In genomic region chr1:154219511-154219910, GRCh38 we compare ENCODE assay signal across 8 cellular contexts. TPM values are rescaled to one million over a fixed set of nuclear protein-coding genes. Genes with fewer than 3 reads are reported as not detected.
DNase-seq lines count a peak whose midpoint lies in the region; ATAC-seq and TF ChIP-seq lines count a peak whose summit lies in the region.

No MANE protein-coding gene starts in this region.

- no peak for ATAC-seq in activated naive CD4-positive, alpha-beta T cell treated with anti-CD3 and anti-CD28 coated beads, Interleukin-2, amount 50 U/mL, for 72 hours
- no peak for ATAC-seq in stimulated activated effector memory CD8-positive, alpha-beta T cell treated with anti-CD3 and anti-CD28 coated beads, Interleukin-12 subunit alpha, Interleukin-12 subunit beta, amount 100 ng/mL, for 72 hours
- no peak for ATAC-seq in GM18505 (IDR thresholded peaks at IDR 0.05; ENCODE audit: unreplicated experiment)

- peak; percentile 27 to 42 for DNase-seq in AML-193 (lab: John Stamatoyannopoulos, UW)
- DNase-seq in HFF-Myc (ENCODE audit: extremely low read depth, low read depth): no peak
- DNase-seq in activated naive CD4-positive, alpha-beta T cell treated with anti-CD3 and anti-CD28 coated beads, Interleukin-2, amount 50 U/mL, for 72 hours (ENCODE audit: low spot score in 2 of 2): no peak
- no peak for DNase-seq in immature natural killer cell
- DNase-seq in stimulated activated effector memory CD8-positive, alpha-beta T cell treated with anti-CD3 and anti-CD28 coated beads, Interleukin-12 subunit alpha, Interleukin-12 subunit beta, amount 100 ng/mL, for 72 hours (ENCODE audit: low spot score in 2 of 2): no peak
- DNase-seq in mucosa of gallbladder (ENCODE audit: low spot score): no peak
- DNase-seq in stimulated activated CD4-positive, alpha-beta T cell treated with anti-CD3 and anti-CD28 coated beads, Interleukin-12 subunit alpha, Interleukin-12 subunit beta, amount 100 ng/mL, for 4 hours: no peak

- peak overlapping the region; percentile 95 for H3K4me3 ChIP-seq in HFF-Myc (replicated peaks; ENCODE audit: low read depth, low read length)

- no peak for TF ChIP-seq CTCF in HFF-Myc (IDR thresholded peaks at IDR 0.05; ENCODE audit: low read depth, low read length, missing control alignments)

- peak overlapping the region; percentile 97 to 100 (median 97) for H3K4me3 Mint-ChIP-seq in immature natural killer cell
- H3K4me3 Mint-ChIP-seq in stimulated activated effector memory CD8-positive, alpha-beta T cell treated with anti-CD3 and anti-CD28 coated beads, Interleukin-12 subunit alpha, Interleukin-12 subunit beta, amount 100 ng/mL, for 72 hours: peak overlapping the region; percentile 94

- H3K9me3 Mint-ChIP-seq in activated naive CD4-positive, alpha-beta T cell treated with anti-CD3 and anti-CD28 coated beads, Interleukin-2, amount 50 U/mL, for 72 hours: peaks cover 0 to 4% of the 10 kb centered on the region in 2 donors
- no peaks in the 10 kb centered on the region for H3K9me3 Mint-ChIP-seq in immature natural killer cell
- no peaks in the 10 kb centered on the region for H3K9me3 Mint-ChIP-seq in stimulated activated effector memory CD8-positive, alpha-beta T cell treated with anti-CD3 and anti-CD28 coated beads, Interleukin-12 subunit alpha, Interleukin-12 subunit beta, amount 100 ng/mL, for 72 hours

- H3K4me1 Mint-ChIP-seq in immature natural killer cell: peaks cover 66 to 67% of the 10 kb centered on the region in 2 donors
- H3K4me1 Mint-ChIP-seq in stimulated activated effector memory CD8-positive, alpha-beta T cell treated with anti-CD3 and anti-CD28 coated beads, Interleukin-12 subunit alpha, Interleukin-12 subunit beta, amount 100 ng/mL, for 72 hours: peaks cover 49% of the 10 kb centered on the region

- H3K27me3 Mint-ChIP-seq in immature natural killer cell (ENCODE audit: low read depth in 3 of 3): peaks cover 9 to 16% (median 13%) of the 10 kb centered on the region in 3 donors

- peak overlapping the region; percentile 97 for H3K27ac Mint-ChIP-seq in activated naive CD4-positive, alpha-beta T cell treated with anti-CD3 and anti-CD28 coated beads, Interleukin-2, amount 50 U/mL, for 72 hours
- peak overlapping the region; percentile 98 to 100 (median 99) for H3K27ac Mint-ChIP-seq in immature natural killer cell
- H3K27ac Mint-ChIP-seq in stimulated activated effector memory CD8-positive, alpha-beta T cell treated with anti-CD3 and anti-CD28 coated beads, Interleukin-12 subunit alpha, Interleukin-12 subunit beta, amount 100 ng/mL, for 72 hours: peak overlapping the region; percentile 98

- H3K36me3 Mint-ChIP-seq in activated naive CD4-positive, alpha-beta T cell treated with anti-CD3 and anti-CD28 coated beads, Interleukin-2, amount 50 U/mL, for 72 hours: peaks cover 51 to 65% of the 10 kb centered on the region in 2 donors
- H3K36me3 Mint-ChIP-seq in immature natural killer cell: peaks cover 0 to 9% (median 0%) of the 10 kb centered on the region in 3 donors
- H3K36me3 Mint-ChIP-seq in stimulated activated effector memory CD8-positive, alpha-beta T cell treated with anti-CD3 and anti-CD28 coated beads, Interleukin-12 subunit alpha, Interleukin-12 subunit beta, amount 100 ng/mL, for 72 hours: peaks cover 100% of the 10 kb centered on the region

- no peak for TF ChIP-seq POLR2A in GM18505 (IDR thresholded peaks at IDR 0.05; ENCODE audit: borderline replicate concordance, extremely low read depth, insufficient read depth, insufficient read length)

RNA-seq across cellular contexts. Expression of gene UBAP2L, which starts 1.2 kb away (rescaled TPM):
- 100 to 1,000 TPM; 188 to 240 TPM for total RNA-seq in activated naive CD4-positive, alpha-beta T cell treated with anti-CD3 and anti-CD28 coated beads, Interleukin-2, amount 50 U/mL, for 72 hours
- 10 to 100 TPM; 23.1 to 72.4 (median 52.4) TPM for polyA plus RNA-seq in immature natural killer cell
- total RNA-seq in mucosa of gallbladder: 118 TPM

RNA-seq across cellular contexts. Expression of gene CFAP141, which starts 13.4 kb away (rescaled TPM):
- total RNA-seq in activated naive CD4-positive, alpha-beta T cell treated with anti-CD3 and anti-CD28 coated beads, Interleukin-2, amount 50 U/mL, for 72 hours: not detected
- not detected for polyA plus RNA-seq in immature natural killer cell
- not detected for total RNA-seq in mucosa of gallbladder

RNA-seq across cellular contexts. Expression of gene TPM3, which starts 27.6 kb away (rescaled TPM):
- 100 to 1,000 TPM; 373 to 610 TPM for total RNA-seq in activated naive CD4-positive, alpha-beta T cell treated with anti-CD3 and anti-CD28 coated beads, Interleukin-2, amount 50 U/mL, for 72 hours
- polyA plus RNA-seq in immature natural killer cell: 1,000 to 10,000 TPM; 1,142 to 1,239 (median 1,223) TPM
- total RNA-seq in mucosa of gallbladder: 283 TPM

RNA-seq across cellular contexts. Expression of gene HAX1, which starts 52.9 kb away (rescaled TPM):
- 100 to 1,000 TPM; 147 to 198 TPM for total RNA-seq in activated naive CD4-positive, alpha-beta T cell treated with anti-CD3 and anti-CD28 coated beads, Interleukin-2, amount 50 U/mL, for 72 hours
- 100 to 1,000 TPM; 119 to 207 (median 139) TPM for polyA plus RNA-seq in immature natural killer cell
- total RNA-seq in mucosa of gallbladder: 63.1 TPM

Comparison
In these comparisons a context has a peak if more than half of its experiments do, and no peak if none do; other contexts are left out.
1. DNase-seq: peak in AML-193 (2 of 2); none in HFF-Myc (single experiment), activated naive CD4-positive, alpha-beta T cell treated with anti-CD3 and anti-CD28 coated beads, Interleukin-2, amount 50 U/mL, for 72 hours (0 of 2), immature natural killer cell (0 of 3), stimulated activated effector memory CD8-positive, alpha-beta T cell treated with anti-CD3 and anti-CD28 coated beads, Interleukin-12 subunit alpha, Interleukin-12 subunit beta, amount 100 ng/mL, for 72 hours (0 of 2), mucosa of gallbladder (single experiment) and stimulated activated CD4-positive, alpha-beta T cell treated with anti-CD3 and anti-CD28 coated beads, Interleukin-12 subunit alpha, Interleukin-12 subunit beta, amount 100 ng/mL, for 4 hours (single experiment).
2. Peak in every context shown above with its lines, with median percentiles within 50 percentile points of each other: H3K27ac Mint-ChIP-seq.